Comparison of ENCODE assay signal across 8 cellular contexts in genomic region chr3:138068579-138069174, GRCh38.
DNase-seq lines count a peak whose midpoint lies in the region; ATAC-seq and TF ChIP-seq lines count a peak whose summit lies in the region.

No MANE protein-coding gene starts in this region.

- peak; percentile 96 for TF ChIP-seq CTCF in VCaP (conservative IDR thresholded peaks at IDR 0.05)

- peak; percentile 77 for ATAC-seq in GM18505 (IDR thresholded peaks at IDR 0.05; ENCODE audit: unreplicated experiment)
- ATAC-seq in HG02938 (IDR thresholded peaks at IDR 0.05; ENCODE audit: unreplicated experiment): peak; percentile 68

- no peak overlapping the region for H3K27ac ChIP-seq in VCaP

- DNase-seq in ACHN (peak; percentile 58), NCI-H1930 (lab: John Stamatoyannopoulos, UW) (peak; percentile 38 to 66), T47D (ENCODE audit: low read depth in 1 of 2, low spot score in 1 of 2) (peak; percentile 87 to 94), iris pigment epithelial cell (ENCODE audit: low read depth) (peak; percentile 68)
- DNase-seq in stimulated activated CD4-positive, alpha-beta T cell treated with anti-CD3 and anti-CD28 coated beads, Interleukin-1b, Interleukin-23, amount 100 ng/mL, for 4 hours (ENCODE audit: low read depth in 2 of 2): peak; percentile 63 to 73

- in situ Hi-C loops in ACHN (cut with HindIII; ENCODE audit: low pct_ligation_motif_present, low pct_unique_long_range_greater_than_20kb, low sequenced_read_pairs): no loop called here
- in situ Hi-C loops in T47D (cut with HindIII; ENCODE audit: low pct_unique_long_range_greater_than_20kb, low sequenced_read_pairs): no loop called here

- no peak for TF ChIP-seq POLR2A in GM18505 (IDR thresholded peaks at IDR 0.05; ENCODE audit: borderline replicate concordance, extremely low read depth, insufficient read depth, insufficient read length)
